Comparison of ENCODE assay signal across 8 cellular contexts in the genomic region with DNA sequence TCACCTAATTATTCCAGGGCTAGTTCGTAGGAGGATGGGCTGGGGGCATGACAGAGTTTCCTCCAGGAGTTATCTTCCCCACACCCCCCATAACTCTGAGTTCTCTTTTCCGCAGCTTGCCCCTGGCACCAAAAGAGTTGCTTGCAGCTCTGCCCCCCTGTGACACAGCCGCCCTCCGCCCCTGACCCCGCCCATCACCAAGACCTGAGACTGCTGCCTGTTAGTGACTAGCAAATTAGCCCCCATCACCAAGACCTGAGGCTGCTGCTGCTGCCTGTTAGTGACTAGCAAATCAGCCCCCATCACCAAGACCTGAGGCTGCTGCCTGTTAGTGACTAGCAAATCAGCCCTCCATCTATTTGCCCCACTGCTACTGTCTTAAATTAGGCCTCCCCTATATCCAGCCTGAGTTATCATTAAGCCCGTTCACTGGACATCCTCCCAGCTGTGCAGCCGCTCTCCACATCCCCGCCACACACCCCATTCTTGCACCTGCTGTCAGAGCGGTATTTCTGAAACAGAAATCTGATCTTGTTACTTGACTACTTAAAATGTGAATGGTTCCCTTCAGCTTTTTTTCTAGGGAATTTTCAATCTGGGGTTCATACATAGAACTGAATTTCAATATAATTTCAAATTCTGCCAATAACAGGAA. TPM values are rescaled to one million over a fixed set of nuclear protein-coding genes. Genes with fewer than 3 reads are reported as not detected.
DNase-seq lines count a peak whose midpoint lies in the region; ATAC-seq and TF ChIP-seq lines count a peak whose summit lies in the region.

No MANE protein-coding gene starts in this region.

- peaks cover 25% of the 10 kb centered on the region for H3K4me1 ChIP-seq in CD4-positive, alpha-beta memory T cell (ENCODE audit: insufficient read depth, low read length)
- peaks cover 35% of the 10 kb centered on the region for H3K4me1 ChIP-seq in OCI-LY7 (ENCODE audit: insufficient read depth, low read length, poor library complexity, severe bottlenecking)

- peaks cover 26 to 45% (median 29%) of the 10 kb centered on the region in 4 donors for H3K4me1 Mint-ChIP-seq in CD4-positive, alpha-beta memory T cell
- peaks cover 31% of the 10 kb centered on the region for H3K4me1 Mint-ChIP-seq in activated naive CD4-positive, alpha-beta T cell treated with anti-CD3 and anti-CD28 coated beads, Interleukin-2, amount 50 U/mL, for 24 hours

- H3K27ac ChIP-seq in CD4-positive, alpha-beta memory T cell (ENCODE audit: low read depth, low read length): peak overlapping the region; percentile 73
- H3K27ac ChIP-seq in OCI-LY7 (ENCODE audit: low read depth, low read length, poor library complexity, severe bottlenecking): peak overlapping the region; percentile 79

- no peaks in the 10 kb centered on the region for H3K36me3 ChIP-seq in CD4-positive, alpha-beta memory T cell (ENCODE audit: insufficient read depth, low read length)
- H3K36me3 ChIP-seq in OCI-LY7 (ENCODE audit: insufficient read depth, low read length): peaks cover 14% of the 10 kb centered on the region; the same call in 1 of the 2 replicates

- H3K4me2 ChIP-seq in OCI-LY7 (ENCODE audit: low read length): peak overlapping the region; percentile 96

- CTCF ChIA-PET in CD4-positive, alpha-beta memory T cell (lab: Charles Lee; ENCODE audit: partially characterized antibody): interaction anchor here (0.8 to 3.7 kb wide), 3 partner anchors 14 to 37 kb away, joined by 3 to 49 read pairs (median 11); no protein-coding TSS in a partner anchor
- CTCF ChIA-PET in OCI-LY7 (lab: Charles Lee; ENCODE audit: unreplicated experiment): interaction anchor here (1.1 kb wide), 1 partner anchor 65 kb away, joined by 3 read pairs; no protein-coding TSS in a partner anchor

- H3K9me3 Mint-ChIP-seq in CD4-positive, alpha-beta memory T cell: no peaks in the 10 kb centered on the region
- H3K9me3 Mint-ChIP-seq in activated naive CD4-positive, alpha-beta T cell treated with anti-CD3 and anti-CD28 coated beads, Interleukin-2, amount 50 U/mL, for 24 hours: no peaks in the 10 kb centered on the region

- BruUV-seq in OCI-LY7 (replicated peaks; lab: Mats Ljungman, UMichigan): no TSS peak

- ATAC-seq in left colon (no peak), HG02840 (IDR thresholded peaks at IDR 0.05; ENCODE audit: low FRiP score, unreplicated experiment) (no peak), HG03439 (IDR thresholded peaks at IDR 0.05; ENCODE audit: unreplicated experiment) (no peak)

- intact Hi-C loops in CD4-positive, alpha-beta memory T cell (cut with micrococcal nuclease): loop anchor here (2.0 to 10.0 kb wide), 3 partner anchors 15 to 1981 kb away; partner anchors contain the start of genes CASP6 and OSTC
- intact Hi-C loops in OCI-LY7 (cut with micrococcal nuclease; ENCODE audit: unreplicated experiment) (loop anchor here (2.0 to 5.0 kb wide), 2 partner anchors 269 to 1404 kb away; partner anchors contain the start of genes AIMP1 and TBCK), left colon (cut with DNase I, micrococcal nuclease) (no loop called here)

- peaks cover 32% of the 10 kb centered on the region for H3K79me2 ChIP-seq in OCI-LY7 (ENCODE audit: insufficient read depth, low read depth, low read length)

- H3K36me3 Mint-ChIP-seq in CD4-positive, alpha-beta memory T cell: peaks cover 0 to 9% of the 10 kb centered on the region in 2 donors
- H3K36me3 Mint-ChIP-seq in activated naive CD4-positive, alpha-beta T cell treated with anti-CD3 and anti-CD28 coated beads, Interleukin-2, amount 50 U/mL, for 24 hours: no peaks in the 10 kb centered on the region

- peak overlapping the region; percentile 91 to 98 (median 94) for H3K27ac Mint-ChIP-seq in CD4-positive, alpha-beta memory T cell
- peak overlapping the region; percentile 76 for H3K27ac Mint-ChIP-seq in activated naive CD4-positive, alpha-beta T cell treated with anti-CD3 and anti-CD28 coated beads, Interleukin-2, amount 50 U/mL, for 24 hours

- no peaks in the 10 kb centered on the region for H3K27me3 Mint-ChIP-seq in CD4-positive, alpha-beta memory T cell
- no peaks in the 10 kb centered on the region for H3K27me3 Mint-ChIP-seq in activated naive CD4-positive, alpha-beta T cell treated with anti-CD3 and anti-CD28 coated beads, Interleukin-2, amount 50 U/mL, for 24 hours

- no peaks in the 10 kb centered on the region for H3K27me3 ChIP-seq in CD4-positive, alpha-beta memory T cell (ENCODE audit: insufficient read depth, low read length)

- H2AFZ ChIP-seq in OCI-LY7 (ENCODE audit: low read length): peak overlapping the region; percentile 95

- H3K4me3 ChIP-seq in CD4-positive, alpha-beta memory T cell (ENCODE audit: low read length in 2 of 2): peak overlapping the region; percentile 53 to 94
- H3K4me3 ChIP-seq in OCI-LY7 (ENCODE audit: low read depth, low read length, poor library complexity, severe bottlenecking): peak overlapping the region; percentile 85

- no peaks in the 10 kb centered on the region for H3K9me2 ChIP-seq in OCI-LY7 (ENCODE audit: insufficient read depth, low read length)

- no peak for TF ChIP-seq CTCF in OCI-LY7 (conservative IDR thresholded peaks at IDR 0.05; ENCODE audit: low read length)

- no peaks in the 10 kb centered on the region for H3K9me3 ChIP-seq in CD4-positive, alpha-beta memory T cell (ENCODE audit: control insufficient read depth in 1 of 2, low read length in 2 of 2)
- H3K9me3 ChIP-seq in OCI-LY7 (ENCODE audit: low read length): no peaks in the 10 kb centered on the region

- POLR2A ChIA-PET in CD4-positive, alpha-beta memory T cell (lab: Charles Lee; ENCODE audit: partially characterized antibody): interaction anchor here (0.6 to 2.8 kb wide), 4 partner anchors 15 to 929 kb away, joined by 3 to 16 read pairs (median 9); partner anchors contain the start of genes CYP2U1, HADH and OSTC
- POLR2A ChIA-PET in OCI-LY7 (lab: Charles Lee): interaction anchor here (0.6 to 3.7 kb wide), 6 partner anchors 13 to 808 kb away, joined by 3 to 26 read pairs (median 4); no protein-coding TSS in a partner anchor

- peaks cover 4% of the 10 kb centered on the region; the same call in 1 of the 2 replicates for H4K20me1 ChIP-seq in OCI-LY7 (ENCODE audit: insufficient read depth, low read length)

- DNase-seq in CD4-positive, alpha-beta memory T cell: peak; percentile 20 to 68 (median 25)
- DNase-seq in OCI-LY7 (ENCODE audit: low spot score) (peak; percentile 77), left colon (peak; percentile 34 to 51), ureter (ENCODE audit: low spot score) (no peak)
- DNase-seq in stimulated activated CD8-positive, alpha-beta memory T cell treated with anti-CD3 and anti-CD28 coated beads, Interleukin-7, amount 100 ng/mL, for 48 hours (ENCODE audit: extremely low read depth in 1 of 2, low read depth in 1 of 2): peak; percentile 17 to 31

- H3K4me3 Mint-ChIP-seq in CD4-positive, alpha-beta memory T cell: peak overlapping the region; percentile 91 to 98 (median 96)
- H3K4me3 Mint-ChIP-seq in activated naive CD4-positive, alpha-beta T cell treated with anti-CD3 and anti-CD28 coated beads, Interleukin-2, amount 50 U/mL, for 24 hours: peak overlapping the region; percentile 96

RNA-seq across cellular contexts. Expression of gene PAPSS1, which starts 1.5 kb away (rescaled TPM):
- 10 to 100 TPM; 23.0 to 23.1 TPM for total RNA-seq in CD4-positive, alpha-beta memory T cell
- polyA plus RNA-seq in CD4-positive, alpha-beta memory T cell: 10 to 100 TPM; 34.3 to 38.6 TPM
- 57.4 and 62.0 TPM in 2 replicates for total RNA-seq in OCI-LY7 (2014; rRNA removed; shearing (Covaris generic))
- total RNA-seq in OCI-LY7 (2022): 118 and 128 TPM in 2 replicates
- total RNA-seq in left colon: 10 to 100 TPM; 23.3 to 23.8 TPM
- total RNA-seq in ureter: 44.7 TPM

Comparison
In these comparisons a context has a peak if more than half of its experiments do, and no peak if none do; other contexts are left out.
1. intact Hi-C loops: an anchor here in CD4-positive, alpha-beta memory T cell (2.0 to 10.0 kb wide) and OCI-LY7 (2.0 to 5.0 kb wide); none called in left colon.